Comparison of ENCODE assay signal across 11 cellular contexts in genomic region chr13:76828316-76828741, GRCh38. TPM values are rescaled to one million over a fixed set of nuclear protein-coding genes. Genes with fewer than 3 reads are reported as not detected.
DNase-seq lines count a peak whose midpoint lies in the region; ATAC-seq, FAIRE-seq and TF ChIP-seq lines count a peak whose summit lies in the region.
"Had no signal": no experiment of that assay in that cellular context is flagged by ENCODE, and none has a peak within 500 bp of the region (broad histone marks: within the 10 kb centered on the region; RNA-seq: fewer than 3 reads in every experiment).

No MANE protein-coding gene starts in this region.

- H3K9me3 Mint-ChIP-seq in activated naive CD4-positive, alpha-beta T cell treated with anti-CD3 and anti-CD28 coated beads for 36 hours: no peaks in the 10 kb centered on the region
- no peaks in the 10 kb centered on the region for H3K9me3 Mint-ChIP-seq in activated naive CD4-positive, alpha-beta T cell treated with anti-CD3 and anti-CD28 coated beads, Interleukin-2, amount 10 ng/mL, durations not matched to agents 7 days and 5 days

- intact Hi-C loops in activated naive CD4-positive, alpha-beta T cell treated with anti-CD3 and anti-CD28 coated beads for 36 hours (cut with micrococcal nuclease): loop anchor here (1.0 to 10.0 kb wide), 12 partner anchors 20 to 1066 kb away; partner anchors contain the start of genes FBXL3 and MYCBP2
- intact Hi-C loops in ascending aorta (cut with DNase I): no loop called here

- no peaks in the 10 kb centered on the region for H3K27me3 Mint-ChIP-seq in activated naive CD4-positive, alpha-beta T cell treated with anti-CD3 and anti-CD28 coated beads for 36 hours (ENCODE audit: low read depth)
- peaks cover 4% of the 10 kb centered on the region for H3K27me3 Mint-ChIP-seq in activated naive CD4-positive, alpha-beta T cell treated with anti-CD3 and anti-CD28 coated beads, Interleukin-2, amount 10 ng/mL, durations not matched to agents 7 days and 5 days

- TF ChIP-seq CTCF in ascending aorta (IDR thresholded peaks at IDR 0.05): no peak

- H3K4me1 ChIP-seq in ascending aorta: peaks cover 0 to 4% of the 10 kb centered on the region in 2 donors

- no peak overlapping the region for H3K4me3 ChIP-seq in ascending aorta

- peak overlapping the region; percentile 69 for H3K27ac Mint-ChIP-seq in activated naive CD4-positive, alpha-beta T cell treated with anti-CD3 and anti-CD28 coated beads for 36 hours
- no peak overlapping the region for H3K27ac Mint-ChIP-seq in activated naive CD4-positive, alpha-beta T cell treated with anti-CD3 and anti-CD28 coated beads, Interleukin-2, amount 10 ng/mL, durations not matched to agents 7 days and 5 days

- CTCF ChIA-PET in activated naive CD4-positive, alpha-beta T cell treated with anti-CD3 and anti-CD28 coated beads for 36 hours (lab: Charles Lee): interaction anchor here (0.8 to 3.1 kb wide), 4 partner anchors 10 to 75 kb away, joined by 3 to 17 read pairs (median 4); partner anchors contain the start of gene KCTD12
- CTCF ChIA-PET in activated naive CD4-positive, alpha-beta T cell treated with anti-CD3 and anti-CD28 coated beads, Interleukin-2, amount 10 ng/mL, durations not matched to agents 7 days and 5 days (lab: Charles Lee): interaction anchor here (0.6 to 1.3 kb wide), 3 partner anchors 76 to 843 kb away, joined by 3 to 4 read pairs (median 3); no protein-coding TSS in a partner anchor

- no peaks in the 10 kb centered on the region for H3K9me3 ChIP-seq in ascending aorta

- ATAC-seq in GM21576 (IDR thresholded peaks at IDR 0.05; ENCODE audit: unreplicated experiment) (peak; percentile 47), HG03558 (IDR thresholded peaks at IDR 0.05; ENCODE audit: extremely low read depth, unreplicated experiment) (peak; percentile 53)
- ATAC-seq: Right ventricle myocardium inferior had no signal

- H3K27me3 ChIP-seq in ascending aorta: no peaks in the 10 kb centered on the region

- peak; percentile 60 for DNase-seq in activated naive CD4-positive, alpha-beta T cell treated with anti-CD3 and anti-CD28 coated beads for 36 hours
- DNase-seq in activated naive CD4-positive, alpha-beta T cell treated with anti-CD3 and anti-CD28 coated beads, Interleukin-2, amount 10 ng/mL, durations not matched to agents 7 days and 5 days: no peak
- DNase-seq in renal cortical epithelial cell (ENCODE audit: low read depth): peak; percentile 45
- DNase-seq in ascending aorta (ENCODE audit: low spot score in 2 of 2): no peak
- DNase-seq in HTR-8/SVneo (ENCODE audit: insufficient read length, low spot score): no peak
- no peak for DNase-seq in NCI-H2029 (lab: John Stamatoyannopoulos, UW)
- DNase-seq: central memory CD4-positive, alpha-beta T cell; NCI-H1930 had no signal

- H3K36me3 Mint-ChIP-seq in activated naive CD4-positive, alpha-beta T cell treated with anti-CD3 and anti-CD28 coated beads for 36 hours (ENCODE audit: low read depth): no peaks in the 10 kb centered on the region
- H3K36me3 Mint-ChIP-seq in activated naive CD4-positive, alpha-beta T cell treated with anti-CD3 and anti-CD28 coated beads, Interleukin-2, amount 10 ng/mL, durations not matched to agents 7 days and 5 days: no peaks in the 10 kb centered on the region

- FAIRE-seq in HTR-8/SVneo (lab: Jason Lieb, UNC): no peak

- H3K36me3 ChIP-seq in ascending aorta: no peaks in the 10 kb centered on the region

- peaks cover 12% of the 10 kb centered on the region for H3K4me1 Mint-ChIP-seq in activated naive CD4-positive, alpha-beta T cell treated with anti-CD3 and anti-CD28 coated beads for 36 hours (ENCODE audit: low read depth)
- peaks cover 8% of the 10 kb centered on the region for H3K4me1 Mint-ChIP-seq in activated naive CD4-positive, alpha-beta T cell treated with anti-CD3 and anti-CD28 coated beads, Interleukin-2, amount 10 ng/mL, durations not matched to agents 7 days and 5 days

- H3K4me3 Mint-ChIP-seq in activated naive CD4-positive, alpha-beta T cell treated with anti-CD3 and anti-CD28 coated beads for 36 hours: no peak overlapping the region
- no peak overlapping the region for H3K4me3 Mint-ChIP-seq in activated naive CD4-positive, alpha-beta T cell treated with anti-CD3 and anti-CD28 coated beads, Interleukin-2, amount 10 ng/mL, durations not matched to agents 7 days and 5 days

- H3K27ac ChIP-seq in ascending aorta: no peak overlapping the region

RNA-seq across cellular contexts. Expression of gene KCTD12, which starts 57.9 kb away (rescaled TPM):
- 1 to 10 TPM; 6.2 to 6.4 TPM for total RNA-seq in activated naive CD4-positive, alpha-beta T cell treated with anti-CD3 and anti-CD28 coated beads for 36 hours
- total RNA-seq in renal cortical epithelial cell: 8.7 and 37.5 TPM in 2 replicates
- 120 TPM for total RNA-seq in ascending aorta

Comparison
In these comparisons a context has a peak if more than half of its experiments do, and no peak if none do; other contexts are left out.
1. DNase-seq: peak in activated naive CD4-positive, alpha-beta T cell treated with anti-CD3 and anti-CD28 coated beads for 36 hours (single experiment) and renal cortical epithelial cell (single experiment); none in activated naive CD4-positive, alpha-beta T cell treated with anti-CD3 and anti-CD28 coated beads, Interleukin-2, amount 10 ng/mL, durations not matched to agents 7 days and 5 days (single experiment), ascending aorta (0 of 2), HTR-8/SVneo (single experiment) and NCI-H2029 (single experiment).